Comparison of ENCODE assay signal across 5 cellular contexts in genomic region chr18:71303743-71304142, GRCh38.
DNase-seq lines count a peak whose midpoint lies in the region; ATAC-seq, FAIRE-seq and TF ChIP-seq lines count a peak whose summit lies in the region.
"Not testable (repeated sequence)": the region's sequence is repeated elsewhere in the genome, so short reads cannot be mapped to it uniquely, and the experiment has no call there.

No MANE protein-coding gene starts in this region.

- H4K8ac ChIP-seq in mesendoderm (ENCODE audit: low read depth, low read length) = not testable (repeated sequence)

- H3K27me3 ChIP-seq in A673 (replicated peaks; ENCODE audit: insufficient read depth, low read depth, low read length, poor library complexity); endothelial cell of umbilical vein (ENCODE audit: control insufficient read depth in 2 of 2, insufficient read depth in 2 of 2, low read length in 2 of 2); mesendoderm (ENCODE audit: insufficient read depth, low read length, poor library complexity): not testable (repeated sequence)

- TF ChIP-seq POLR2A in NB4 (IDR thresholded peaks at IDR 0.05; ENCODE audit: extremely low read depth, insufficient read length); endothelial cell of umbilical vein (IDR thresholded peaks at IDR 0.05; ENCODE audit: low read depth, low read length): not testable (repeated sequence)

- not testable (repeated sequence) for H3K27ac Mint-ChIP-seq in WTC11

- H3K4me3 Mint-ChIP-seq in WTC11 = not testable (repeated sequence)

- H3K79me1 ChIP-seq in mesendoderm (ENCODE audit: low read length) = not testable (repeated sequence)

- H3K4me1 Mint-ChIP-seq in WTC11 = not testable (repeated sequence)

- not testable (repeated sequence) for H4K20me1 ChIP-seq in endothelial cell of umbilical vein (replicated peaks; ENCODE audit: control insufficient read depth, extremely low read depth, insufficient read depth, low read length)

- not testable (repeated sequence) for H3K18ac ChIP-seq in mesendoderm (ENCODE audit: low read length)

- H3K79me2 ChIP-seq in endothelial cell of umbilical vein (ENCODE audit: control insufficient read depth, insufficient read depth, low read length); mesendoderm (ENCODE audit: control insufficient read depth, insufficient read depth, low read length): not testable (repeated sequence)

- H3K36me3 Mint-ChIP-seq in WTC11 = peaks cover 40% of the 10 kb centered on the region

- not testable (repeated sequence) for H3K4me2 ChIP-seq in endothelial cell of umbilical vein (ENCODE audit: insufficient read depth, low read length); mesendoderm (ENCODE audit: low read length)

- FAIRE-seq in endothelial cell of umbilical vein (lab: Jason Lieb, UNC) = not testable (repeated sequence)

- H4K5ac ChIP-seq in mesendoderm (ENCODE audit: low read length) = not testable (repeated sequence)

- not testable (repeated sequence) for BruUV-seq in A673 (replicated peaks; lab: Mats Ljungman, UMichigan); endothelial cell of umbilical vein (replicated peaks; lab: Mats Ljungman, UMichigan)

- H3K36me3 ChIP-seq in A673 (ENCODE audit: insufficient read depth, low read length, poor library complexity, severe bottlenecking); endothelial cell of umbilical vein (ENCODE audit: control insufficient read depth in 2 of 2, extremely low read depth in 1 of 2, insufficient read depth in 2 of 2, low read length in 2 of 2); mesendoderm (ENCODE audit: control insufficient read depth, insufficient read depth, low read length): not testable (repeated sequence)

- H3K4me3 ChIP-seq in A673 (ENCODE audit: low read depth, low read length, poor library complexity, severe bottlenecking); NB4 (ENCODE audit: low read depth, low read length); endothelial cell of umbilical vein (replicated peaks in 1 of 3; ENCODE audit: insufficient read depth in 1 of 3, low read depth in 1 of 3, low read length in 3 of 3); mesendoderm (ENCODE audit: low read length): not testable (repeated sequence)

- peaks cover 72% of the 10 kb centered on the region for H3K9me3 Mint-ChIP-seq in WTC11

- not testable (repeated sequence) for ATAC-seq in WTC11

- intact Hi-C loops in A673 (cut with micrococcal nuclease; ENCODE audit: unreplicated experiment); endothelial cell of umbilical vein (cut with micrococcal nuclease): not testable (repeated sequence)

- not testable (repeated sequence) for H3K27ac ChIP-seq in A673 (ENCODE audit: low read depth, low read length, poor library complexity, severe bottlenecking); endothelial cell of umbilical vein (ENCODE audit: insufficient read depth, low read depth, low read length); mesendoderm (ENCODE audit: low read depth, low read length)

- TF ChIP-seq CTCF in A673 (conservative IDR thresholded peaks at IDR 0.05; ENCODE audit: low read depth, low read length); NB4 (IDR thresholded peaks at IDR 0.05; ENCODE audit: low read depth, low read length); WTC11 (IDR thresholded peaks at IDR 0.05); endothelial cell of umbilical vein (IDR thresholded peaks at IDR 0.05; ENCODE audit: extremely low read depth in 1 of 2, insufficient read depth in 1 of 2, low read depth in 1 of 2, low read length in 2 of 2): not testable (repeated sequence)

- not testable (repeated sequence) for H2BK5ac ChIP-seq in mesendoderm (ENCODE audit: low read length)

- CTCF ChIA-PET in A673 (lab: Charles Lee); WTC11 (lab: Charles Lee): not testable (repeated sequence)
- CTCF ChIA-PET in endothelial cell of umbilical vein (lab: Charles Lee) = interaction anchor here (1.4 kb wide), 1 partner anchor 19 kb away, joined by 3 read pairs; no protein-coding TSS in a partner anchor

- not testable (repeated sequence) for H3K9me3 ChIP-seq in A673 (ENCODE audit: low read depth, low read length, poor library complexity, severe bottlenecking); endothelial cell of umbilical vein (replicated peaks; ENCODE audit: control insufficient read depth, insufficient read depth, low read length)

- H3K4me1 ChIP-seq in A673 (ENCODE audit: insufficient read depth, low read length, poor library complexity, severe bottlenecking); endothelial cell of umbilical vein (ENCODE audit: control insufficient read depth, extremely low read depth, insufficient read depth, low read length); mesendoderm (ENCODE audit: control insufficient read depth, low read depth, low read length): not testable (repeated sequence)

- H2BK15ac ChIP-seq in mesendoderm (replicated peaks; ENCODE audit: low read depth) = not testable (repeated sequence)

- H3K9me1 ChIP-seq in endothelial cell of umbilical vein (replicated peaks; ENCODE audit: control insufficient read depth, extremely low read depth, insufficient read depth, low read length) = not testable (repeated sequence)

- H3K9ac ChIP-seq in endothelial cell of umbilical vein (replicated peaks; ENCODE audit: extremely low read depth, insufficient read depth, low read length); mesendoderm (ENCODE audit: low read length): not testable (repeated sequence)

- not testable (repeated sequence) for H2BK120ac ChIP-seq in mesendoderm (ENCODE audit: low read depth, low read length)

- WGBS in mesendoderm (ENCODE audit: extremely low coverage, insufficient coverage, low lambda C conversion rate) = no CpG with 5 or more reads among the region's 3 CpGs

- H2AK5ac ChIP-seq in mesendoderm (ENCODE audit: low read length) = not testable (repeated sequence)

- POLR2A ChIA-PET in A673 (lab: Charles Lee; ENCODE audit: low non-redundant PET); WTC11 (lab: Charles Lee); endothelial cell of umbilical vein (lab: Charles Lee): not testable (repeated sequence)

- not testable (repeated sequence) for H3K56ac ChIP-seq in mesendoderm (ENCODE audit: low read length)

- not testable (repeated sequence) for H3K23ac ChIP-seq in mesendoderm (ENCODE audit: low read length)

- peak overlapping the region; percentile 29 for H2AFZ ChIP-seq in endothelial cell of umbilical vein (ENCODE audit: low read depth, low read length)

- H3K4ac ChIP-seq in mesendoderm (ENCODE audit: low read depth, low read length) = not testable (repeated sequence)

- DNase-seq in A673 (ENCODE audit: low spot score) (peak; percentile 6), NB4 (ENCODE audit: low read depth) (peak; percentile 4), mesendoderm (peak; percentile 91)
- not testable (repeated sequence) for DNase-seq in WTC11 (ENCODE audit: low spot score); endothelial cell of umbilical vein (ENCODE audit: low read depth, low spot score)

- dilution Hi-C loops in endothelial cell of umbilical vein (cut with MboI; ENCODE audit: extremely low pct_ligation_motif_present, low sequenced_read_pairs) = not testable (repeated sequence)

- peaks cover 62% of the 10 kb centered on the region for H3K27me3 Mint-ChIP-seq in WTC11 (ENCODE audit: low read depth)

TF ChIP-seq in WTC11, 78 proteins besides CTCF, POLR2A, EP300 and RAD21:
- TF ChIP-seq ZNF263 (CRISPR knock-in tag; IDR thresholded peaks at IDR 0.05; ENCODE audit: low read depth) = peak; percentile 76; the same call in 1 of the 2 replicates
